Comparison of ENCODE assay signal across 15 cellular contexts in the genomic region with DNA sequence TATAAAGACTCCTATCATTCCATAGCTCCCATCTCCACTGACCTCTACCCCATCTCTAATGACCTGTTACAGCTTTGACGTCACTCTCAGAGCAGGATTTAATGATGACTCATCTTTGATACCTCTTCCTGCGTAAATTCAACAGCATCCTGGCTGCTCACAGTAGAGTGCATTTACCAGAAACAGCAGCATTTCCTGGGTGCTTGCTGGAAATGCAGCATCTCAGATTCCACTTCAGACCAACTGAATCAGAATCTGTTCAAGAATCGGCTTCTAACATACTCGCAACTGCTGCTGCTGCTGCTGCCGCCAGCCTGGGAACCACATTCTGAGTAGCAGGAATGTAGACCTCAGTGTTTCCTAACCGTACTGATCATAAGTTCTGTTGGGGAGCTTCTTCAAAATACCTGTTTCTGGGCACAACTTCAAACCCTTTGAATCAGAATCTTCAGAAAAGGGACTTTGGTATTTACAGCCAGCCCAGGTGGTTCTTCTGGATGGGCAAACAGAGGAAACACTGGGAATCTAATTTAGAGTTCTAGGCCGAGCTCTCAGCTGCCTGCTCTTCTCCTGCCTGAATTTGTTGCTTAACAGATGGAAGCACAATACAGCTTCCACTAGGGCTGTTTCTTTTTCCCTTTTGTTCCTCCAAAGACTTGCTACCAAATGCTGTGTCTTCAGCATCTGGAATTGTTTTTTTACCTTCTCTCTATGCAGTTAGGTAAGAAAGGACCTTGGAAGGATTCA.
A peak's percentile ranks its signal among the peaks of the same experiment; 100 is the strongest.
DNase-seq lines count a peak whose midpoint lies in the region; ATAC-seq, FAIRE-seq and TF ChIP-seq lines count a peak whose summit lies in the region.
"Had no signal": no experiment of that assay in that cellular context is flagged by ENCODE, and none has a peak within 500 bp of the region (broad histone marks: within the 10 kb centered on the region; RNA-seq: fewer than 3 reads in every experiment).

No MANE protein-coding gene starts in this region.

- no peaks in the 10 kb centered on the region for H3K9me3 ChIP-seq in neural progenitor cell (ENCODE audit: low read depth)
- H3K9me3 ChIP-seq in T-helper 17 cell (ENCODE audit: control insufficient read depth, low read length, poor library complexity, severe bottlenecking), result no peaks in the 10 kb centered on the region

- H3K36me3 ChIP-seq in neural progenitor cell, result no peaks in the 10 kb centered on the region
- H3K36me3 ChIP-seq: cardiac muscle cell had no signal

- FAIRE-seq in HTR-8/SVneo (lab: Jason Lieb, UNC) (peak; percentile 92), GM12892 (lab: Jason Lieb, UNC) (no peak)
- FAIRE-seq: GM12891 had no signal

- H4K20me1 ChIP-seq in neural progenitor cell (ENCODE audit: low read depth), result no peaks in the 10 kb centered on the region

- H3K4me1 Mint-ChIP-seq in neural progenitor cell (peaks cover 18% of the 10 kb centered on the region), T-helper 17 cell (no peaks in the 10 kb centered on the region)
- H3K4me1 Mint-ChIP-seq: activated CD4-positive, alpha-beta T cell treated with anti-CD3 and anti-CD28 coated beads, Interleukin-2, amount 10 ng/mL, durations not matched to agents 7 days and 5 days had no signal

- no peaks in the 10 kb centered on the region for H3K27me3 ChIP-seq in neural progenitor cell
- H3K27me3 ChIP-seq: cardiac muscle cell had no signal

- H3K27ac Mint-ChIP-seq in neural progenitor cell (no peak overlapping the region), T-helper 17 cell (no peak overlapping the region)
- H3K27ac Mint-ChIP-seq: activated CD4-positive, alpha-beta T cell treated with anti-CD3 and anti-CD28 coated beads, Interleukin-2, amount 10 ng/mL, durations not matched to agents 7 days and 5 days; activated T-helper 2 cell treated with anti-CD3 and anti-CD28 coated beads, Interferon-gamma antibody, Interleukin-2, Interleukin-4, amounts not matched to agents 10 μg/mL and 5 μg/mL and 100 μg/mL, durations not matched to agents 14 hours and 24 hours and 36 hours had no signal

- TF ChIP-seq POLR2A in GM12892 (IDR thresholded peaks at IDR 0.05; ENCODE audit: low read depth, low read length), result no peak

- H3K36me3 Mint-ChIP-seq in neural progenitor cell (no peaks in the 10 kb centered on the region), T-helper 17 cell (ENCODE audit: low read depth) (no peaks in the 10 kb centered on the region)

- H3K4me2 ChIP-seq in neural progenitor cell, result no peak overlapping the region

- H3F3A ChIP-seq in neural progenitor cell (ENCODE audit: low read depth), result no peaks in the 10 kb centered on the region

- TF ChIP-seq CTCF in astrocyte of the spinal cord (IDR thresholded peaks at IDR 0.05; ENCODE audit: low read depth, low read length), result no peak
- TF ChIP-seq CTCF in neural progenitor cell (IDR thresholded peaks at IDR 0.05), result no peak

- no peaks in the 10 kb centered on the region for H3K27me3 Mint-ChIP-seq in neural progenitor cell (ENCODE audit: insufficient read depth, low read depth)
- H3K27me3 Mint-ChIP-seq in T-helper 17 cell, result no peaks in the 10 kb centered on the region
- H3K27me3 Mint-ChIP-seq: activated CD4-positive, alpha-beta T cell treated with anti-CD3 and anti-CD28 coated beads, Interleukin-2, amount 10 ng/mL, durations not matched to agents 7 days and 5 days had no signal

- H3K4me3 Mint-ChIP-seq in neural progenitor cell (no peak overlapping the region), T-helper 17 cell (no peak overlapping the region)
- H3K4me3 Mint-ChIP-seq: activated CD4-positive, alpha-beta T cell treated with anti-CD3 and anti-CD28 coated beads, Interleukin-2, amount 10 ng/mL, durations not matched to agents 7 days and 5 days had no signal

- H3K79me2 ChIP-seq in neural progenitor cell (ENCODE audit: low read depth), result no peaks in the 10 kb centered on the region

- H3K4me3 ChIP-seq in astrocyte of the spinal cord (ENCODE audit: low read depth, low read length) (no peak overlapping the region), neural progenitor cell (no peak overlapping the region)
- H3K4me3 ChIP-seq: cardiac muscle cell, GM23248 had no signal

- in situ Hi-C loops in astrocyte of the spinal cord (cut with HindIII; ENCODE audit: low sequenced_read_pairs), result no loop called here

- H2AFZ ChIP-seq in neural progenitor cell (replicated peaks), result peak overlapping the region; percentile 90
- H2AFZ ChIP-seq: GM23248 had no signal

- H3K27ac ChIP-seq in neural progenitor cell, result no peak overlapping the region
- H3K27ac ChIP-seq: cardiac muscle cell, GM23248 had no signal

- no peak for ATAC-seq in HG02759 (IDR thresholded peaks at IDR 0.05; ENCODE audit: unreplicated experiment)
- no peak for ATAC-seq in T-helper 17 cell

- DNase-seq in COLO829 (ENCODE audit: low spot score), result peak; percentile 56
- DNase-seq in HTR-8/SVneo (ENCODE audit: insufficient read length, low spot score), result peak; percentile 83
- DNase-seq in astrocyte of the spinal cord (ENCODE audit: low read depth, low spot score), result peak; percentile 77
- peak; percentile 4 for DNase-seq in neural progenitor cell (ENCODE audit: low spot score)
- no peak for DNase-seq in GM12892 (ENCODE audit: insufficient read length)
- no peak for DNase-seq in HK-2 (ENCODE audit: unreplicated experiment)
- no peak for DNase-seq in T-helper 17 cell
- DNase-seq: activated CD4-positive, alpha-beta T cell treated with anti-CD3 and anti-CD28 coated beads, Interleukin-2, amount 10 ng/mL, durations not matched to agents 7 days and 5 days; COR-L47; GM23248; NCI-H1417 treated with DMSO at 0.1 percent for 48 hours had no signal

- H3K4me1 ChIP-seq in neural progenitor cell, result peaks cover 10% of the 10 kb centered on the region

- no peaks in the 10 kb centered on the region for H3K9me3 Mint-ChIP-seq in neural progenitor cell
- H3K9me3 Mint-ChIP-seq: activated CD4-positive, alpha-beta T cell treated with anti-CD3 and anti-CD28 coated beads, Interleukin-2, amount 10 ng/mL, durations not matched to agents 7 days and 5 days; activated T-helper 2 cell treated with anti-CD3 and anti-CD28 coated beads, Interferon-gamma antibody, Interleukin-2, Interleukin-4, amounts not matched to agents 10 μg/mL and 5 μg/mL and 100 μg/mL, durations not matched to agents 14 hours and 24 hours and 36 hours had no signal

- H3K9ac ChIP-seq in neural progenitor cell, result no peak overlapping the region
- H3K9ac ChIP-seq: GM23248 had no signal

Comparison
In these comparisons a context has a peak if more than half of its experiments do, and no peak if none do; other contexts are left out.
1. DNase-seq: peak in COLO829 (single experiment), HTR-8/SVneo (single experiment), astrocyte of the spinal cord (single experiment) and neural progenitor cell (single experiment); none in GM12892 (single experiment), HK-2 (single experiment) and T-helper 17 cell (0 of 3).